Comparison of ENCODE assay signal across 10 cellular contexts in genomic region chr2:120108749-120109148, GRCh38.
DNase-seq lines count a peak whose midpoint lies in the region; ATAC-seq and TF ChIP-seq lines count a peak whose summit lies in the region.
"Had no signal": no experiment of that assay in that cellular context is flagged by ENCODE, and none has a peak within 500 bp of the region (broad histone marks: within the 10 kb centered on the region; RNA-seq: fewer than 3 reads in every experiment).

No MANE protein-coding gene starts in this region.

- H2AFZ ChIP-seq in PC-3 (ENCODE audit: low read length) = no peak overlapping the region

- POLR2A ChIA-PET in PC-3 (lab: Charles Lee; ENCODE audit: unreplicated experiment) = no interaction called here

- no peaks in the 10 kb centered on the region for H3K9me3 ChIP-seq in PC-3 (ENCODE audit: low read length)

- peaks cover 50% of the 10 kb centered on the region for H3K4me1 ChIP-seq in PC-3 (ENCODE audit: insufficient read depth, low read length)

- H3K27ac ChIP-seq in PC-3 (ENCODE audit: low read length) = peak overlapping the region; percentile 83

- H3K36me3 ChIP-seq in PC-3 (ENCODE audit: low read depth, low read length) = no peaks in the 10 kb centered on the region

- no TSS peak for BruUV-seq in PC-3 (replicated peaks; lab: Mats Ljungman, UMichigan)

- H3K9ac ChIP-seq in PC-3 (ENCODE audit: low read length) = peak overlapping the region; percentile 38

- H3K27me3 ChIP-seq in PC-3 (ENCODE audit: low read length) = no peaks in the 10 kb centered on the region

- peaks cover 6% of the 10 kb centered on the region for H3F3A ChIP-seq in PC-3 (ENCODE audit: low read length, unreplicated experiment)

- ATAC-seq in PC-3 = no peak
- peak; percentile 28 for ATAC-seq in omental fat pad (ENCODE audit: low FRiP score)
- ATAC-seq in HG03457 (IDR thresholded peaks at IDR 0.05; ENCODE audit: unreplicated experiment) = no peak
- no peak for ATAC-seq in GM19351 (IDR thresholded peaks at IDR 0.05; ENCODE audit: unreplicated experiment)

- H3K4me2 ChIP-seq in PC-3 (ENCODE audit: low read length) = peak overlapping the region; percentile 64

- no peak for TF ChIP-seq CTCF in PC-3 (conservative IDR thresholded peaks at IDR 0.05; ENCODE audit: low read depth, low read length)
- no peak for TF ChIP-seq CTCF in omental fat pad (IDR thresholded peaks at IDR 0.05)

- intact Hi-C loops in PC-3 (cut with micrococcal nuclease) (loop anchor here (1.0 to 10.0 kb wide), 8 partner anchors 26 to 406 kb away; partner anchors contain the start of gene EPB41L5), posterior cingulate gyrus (cut with DNase I) (loop anchor here (2.0 kb wide), 1 partner anchor 204 kb away; no protein-coding TSS in a partner anchor)

- peak; percentile 3 for DNase-seq in Daoy (ENCODE audit: low read depth)
- peak; percentile 63 for DNase-seq in PC-3
- peak; percentile 17 for DNase-seq in dedifferentiated amniotic fluid mesenchymal stem cell (ENCODE audit: extremely low spot score)
- no peak for DNase-seq in omental fat pad (ENCODE audit: low spot score)
- no peak for DNase-seq in posterior cingulate gyrus
- no peak for DNase-seq in DMS 273 (lab: John Stamatoyannopoulos, UW; ENCODE audit: unreplicated experiment)
- DNase-seq: activated CD4-positive, alpha-beta memory T cell treated with anti-CD3 and anti-CD28 coated beads for 36 hours; NCI-H1048 had no signal

- no peaks in the 10 kb centered on the region for H3K9me2 ChIP-seq in PC-3 (replicated peaks; ENCODE audit: low read length)

- no peaks in the 10 kb centered on the region for H4K20me1 ChIP-seq in PC-3 (ENCODE audit: low read length)

- CTCF ChIA-PET in PC-3 (lab: Charles Lee) = interaction anchor here (0.6 to 2.4 kb wide), 3 partner anchors 25 to 204 kb away, joined by 3 to 33 read pairs (median 3); no protein-coding TSS in a partner anchor

- no peaks in the 10 kb centered on the region for H3K79me2 ChIP-seq in PC-3 (ENCODE audit: low read length)

- peak overlapping the region; percentile 29; the same call in 1 of the 2 replicates for H3K4me3 ChIP-seq in PC-3 (ENCODE audit: low read length)

Comparison
In these comparisons a context has a peak if more than half of its experiments do, and no peak if none do; other contexts are left out.
1. DNase-seq: peak in Daoy (single experiment), PC-3 (single experiment) and dedifferentiated amniotic fluid mesenchymal stem cell (single experiment); none in omental fat pad (single experiment), posterior cingulate gyrus (0 of 10) and DMS 273 (single experiment).